ENCODE assay signal across 1 cellular context in genomic region chr11:111939836-111940604, GRCh38.
A peak's percentile ranks its signal among the peaks of the same experiment; 100 is the strongest.
TF ChIP-seq lines count a peak whose summit lies in the region.

No MANE protein-coding gene starts in this region.

TF ChIP-seq in HEK293, 187 proteins besides CTCF, POLR2A, EP300 and RAD21:
- TF ChIP-seq ZNF513 (tag by site-specific recombination; IDR thresholded peaks at IDR 0.05) (peak; percentile 43; the same call in 1 of the 2 replicates), ELK4 (IDR thresholded peaks at IDR 0.05; ENCODE audit: borderline replicate concordance, low read depth, low read length) (no peak), ZBTB20 (tag by site-specific recombination; IDR thresholded peaks at IDR 0.05) (peak; percentile 95), ZNF18 (tag by site-specific recombination; IDR thresholded peaks at IDR 0.05) (no peak), IKZF3 (tag by site-specific recombination; IDR thresholded peaks at IDR 0.05) (peak; percentile 57; the same call in 1 of the 2 replicates), PRDM6 (tag by site-specific recombination; IDR thresholded peaks at IDR 0.05) (peak; percentile 76), SP7 (tag by site-specific recombination; IDR thresholded peaks at IDR 0.05) (peak; percentile 89), ZNF184 (tag by site-specific recombination; IDR thresholded peaks at IDR 0.05) (peak; percentile 27; the same call in 1 of the 2 replicates), BCL6B (tag by site-specific recombination; IDR thresholded peaks at IDR 0.05) (no peak), PRDM10 (tag by site-specific recombination; IDR thresholded peaks at IDR 0.05) (peak; percentile 35), ZBTB21 (tag by site-specific recombination; IDR thresholded peaks at IDR 0.05) (0 out of 2 replicates have a peak, but pooled peaks have one; percentile 19), ZBTB17 (tag by site-specific recombination; IDR thresholded peaks at IDR 0.05) (peak; percentile 58), ZNF24 (tag by site-specific recombination; IDR thresholded peaks at IDR 0.05) (no peak), OSR2 (tag by site-specific recombination; IDR thresholded peaks at IDR 0.05) (peak; percentile 92), ZNF76 (tag by site-specific recombination; IDR thresholded peaks at IDR 0.05; ENCODE audit: borderline replicate concordance, low read depth) (no peak), ZNF394 (tag by site-specific recombination; IDR thresholded peaks at IDR 0.05; ENCODE audit: borderline replicate concordance) (0 out of 2 replicates have a peak, but pooled peaks have one; percentile 10), ZNF629 (tag by site-specific recombination; IDR thresholded peaks at IDR 0.05) (peak; percentile 87), INSM2 (tag by site-specific recombination; IDR thresholded peaks at IDR 0.05) (peak; percentile 82)
